In genomic region chr6:154510144-154510905, GRCh38 we compare ENCODE assay signal across 1 cellular context.
A peak's percentile ranks its signal among the peaks of the same experiment; 100 is the strongest.
TF ChIP-seq lines count a peak whose summit lies in the region.

Gene CNKSR3 (minus strand): TSS chr6:154510685. CDS start chr6:154510114, 571 bp downstream.

TF ChIP-seq in HepG2, 621 proteins besides CTCF, POLR2A, EP300 and RAD21 (continued from another document and continues in another):
- TF ChIP-seq FOSL2 (CRISPR knock-in tag; IDR thresholded peaks at IDR 0.05) (peak; percentile 52), ARNT2 (CRISPR knock-in tag; IDR thresholded peaks at IDR 0.05; ENCODE audit: low read depth) (peak; percentile 98), PAF1 (CRISPR knock-in tag; IDR thresholded peaks at IDR 0.05) (no peak), TERF1 (CRISPR knock-in tag; IDR thresholded peaks at IDR 0.05) (no peak; the same call in 1 of the 2 replicates), IKZF4 (CRISPR knock-in tag; IDR thresholded peaks at IDR 0.05; ENCODE audit: borderline replicate concordance, low read depth, not compliant biosample characterization) (peak; percentile 52), SIN3A (IDR thresholded peaks at IDR 0.05; ENCODE audit: borderline replicate concordance, low read depth, low read length) (peak; percentile 49), THAP9 (CRISPR knock-in tag; IDR thresholded peaks at IDR 0.05; ENCODE audit: borderline replicate concordance) (no peak), SP1 (IDR thresholded peaks at IDR 0.05) (no peak), SP1 (CRISPR knock-in tag; IDR thresholded peaks at IDR 0.05) (peak; percentile 78), KLF9 (CRISPR knock-in tag; IDR thresholded peaks at IDR 0.05; ENCODE audit: low read depth) (peak; percentile 78; the same call in 1 of the 2 replicates), CBFB (CRISPR knock-in tag; IDR thresholded peaks at IDR 0.05) (peak; percentile 65; the same call in 1 of the 2 replicates), ZNF713 (CRISPR knock-in tag; IDR thresholded peaks at IDR 0.05) (no peak), ATAD3A (CRISPR knock-in tag; IDR thresholded peaks at IDR 0.05) (no peak), CREB3 (CRISPR knock-in tag; IDR thresholded peaks at IDR 0.05) (no peak), ZNF234 (CRISPR knock-in tag; conservative IDR thresholded peaks at IDR 0.05) (peak; percentile 43; the same call in 1 of the 2 replicates), NR2F2 (IDR thresholded peaks at IDR 0.05; ENCODE audit: borderline replicate concordance, low read depth) (0 out of 2 replicates have a peak, but pooled peaks have one; percentile 21), ZMAT3 (CRISPR knock-in tag; conservative IDR thresholded peaks at IDR 0.05) (peak; percentile 84), MIER3 (CRISPR knock-in tag; IDR thresholded peaks at IDR 0.05; ENCODE audit: borderline replicate concordance) (no peak), SETDB1 (CRISPR knock-in tag; IDR thresholded peaks at IDR 0.05; ENCODE audit: borderline replicate concordance) (no peak), GABPB1 (CRISPR knock-in tag; IDR thresholded peaks at IDR 0.05) (peak; percentile 76), JUND (CRISPR knock-in tag; IDR thresholded peaks at IDR 0.05) (no peak), KDM1A (CRISPR knock-in tag; IDR thresholded peaks at IDR 0.05) (no peak), SRSF1 (optimal IDR thresholded peaks at IDR 0.05; ENCODE audit: low read depth, low read length) (no peak), ZNF674 (CRISPR knock-in tag; IDR thresholded peaks at IDR 0.05; ENCODE audit: low read depth) (0 out of 2 replicates have a peak, but pooled peaks have one; percentile 7), POLR2G (IDR thresholded peaks at IDR 0.05; ENCODE audit: low read depth, low read length) (peak; percentile 86), KDM3A (CRISPR knock-in tag; IDR thresholded peaks at IDR 0.05; ENCODE audit: low read depth) (peak; percentile 88), ISX (CRISPR knock-in tag; conservative IDR thresholded peaks at IDR 0.05) (no peak), ZNF607 (CRISPR knock-in tag; IDR thresholded peaks at IDR 0.05; ENCODE audit: borderline replicate concordance) (peak; percentile 55; the same call in 1 of the 2 replicates), ZC3H13 (CRISPR knock-in tag; IDR thresholded peaks at IDR 0.05) (no peak), RFX1 (IDR thresholded peaks at IDR 0.05) (no peak), ZNF652 (CRISPR knock-in tag; IDR thresholded peaks at IDR 0.05; ENCODE audit: borderline replicate concordance, low read depth) (peak; percentile 35; the same call in 1 of the 2 replicates), ARID2 (CRISPR knock-in tag; IDR thresholded peaks at IDR 0.05; ENCODE audit: borderline replicate concordance) (peak; percentile 78; the same call in 1 of the 2 replicates), ZNF274 (CRISPR knock-in tag; IDR thresholded peaks at IDR 0.05) (no peak; the same call in 1 of the 2 replicates), ZNF33B (CRISPR knock-in tag; IDR thresholded peaks at IDR 0.05) (peak; percentile 91; the same call in 1 of the 2 replicates), ATF4 (CRISPR knock-in tag; IDR thresholded peaks at IDR 0.05) (peak in 1 of 2 experiments; percentile 69; a peak in 2 of 4 replicates), ZNF670 (CRISPR knock-in tag; IDR thresholded peaks at IDR 0.05; ENCODE audit: borderline replicate concordance) (peak; percentile 69), MZF1 (CRISPR knock-in tag; IDR thresholded peaks at IDR 0.05; ENCODE audit: borderline replicate concordance) (no peak), ELF3 (CRISPR knock-in tag; IDR thresholded peaks at IDR 0.05) (peak; percentile 72; the same call in 1 of the 2 replicates), U2AF1 (optimal IDR thresholded peaks at IDR 0.05; ENCODE audit: low read depth, low read length) (no peak), ZNF570 (CRISPR knock-in tag; IDR thresholded peaks at IDR 0.05; ENCODE audit: borderline replicate concordance) (no peak), ZNF235 (CRISPR knock-in tag; IDR thresholded peaks at IDR 0.05; ENCODE audit: borderline replicate concordance) (peak; percentile 84; the same call in 1 of the 2 replicates), GPN1 (CRISPR knock-in tag; IDR thresholded peaks at IDR 0.05; ENCODE audit: borderline replicate concordance) (no peak), AGO1 (IDR thresholded peaks at IDR 0.05; ENCODE audit: low read depth, low read length, poor library complexity, severe bottlenecking) (no peak)
- TF ChIP-seq, protein P1, sequence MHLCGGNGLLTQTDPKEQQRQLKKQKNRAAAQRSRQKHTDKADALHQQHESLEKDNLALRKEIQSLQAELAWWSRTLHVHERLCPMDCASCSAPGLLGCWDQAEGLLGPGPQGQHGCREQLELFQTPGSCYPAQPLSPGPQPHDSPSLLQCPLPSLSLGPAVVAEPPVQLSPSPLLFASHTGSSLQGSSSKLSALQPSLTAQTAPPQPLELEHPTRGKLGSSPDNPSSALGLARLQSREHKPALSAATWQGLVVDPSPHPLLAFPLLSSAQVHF (CRISPR knock-in tag; IDR thresholded peaks at IDR 0.05): no peak
- TF ChIP-seq, protein P2, sequence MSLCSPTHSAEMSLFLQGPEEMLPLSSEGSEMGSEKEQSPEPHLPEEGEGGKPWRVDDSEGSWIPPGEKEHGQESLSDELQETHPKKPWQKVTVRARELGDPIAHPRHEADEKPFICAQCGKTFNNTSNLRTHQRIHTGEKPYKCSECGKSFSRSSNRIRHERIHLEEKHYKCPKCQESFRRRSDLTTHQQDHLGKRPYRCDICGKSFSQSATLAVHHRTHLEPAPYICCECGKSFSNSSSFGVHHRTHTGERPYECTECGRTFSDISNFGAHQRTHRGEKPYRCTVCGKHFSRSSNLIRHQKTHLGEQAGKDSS (CRISPR knock-in tag; IDR thresholded peaks at IDR 0.05; ENCODE audit: borderline replicate concordance, low read depth): peak; percentile 62; the same call in 1 of the 2 replicates
- TF ChIP-seq, protein P3, sequence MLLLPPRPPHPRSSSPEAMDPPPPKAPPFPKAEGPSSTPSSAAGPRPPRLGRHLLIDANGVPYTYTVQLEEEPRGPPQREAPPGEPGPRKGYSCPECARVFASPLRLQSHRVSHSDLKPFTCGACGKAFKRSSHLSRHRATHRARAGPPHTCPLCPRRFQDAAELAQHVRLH (CRISPR knock-in tag; IDR thresholded peaks at IDR 0.05; ENCODE audit: borderline replicate concordance, low read depth): peak; percentile 42; the same call in 1 of the 2 replicates
- TF ChIP-seq, protein P4, sequence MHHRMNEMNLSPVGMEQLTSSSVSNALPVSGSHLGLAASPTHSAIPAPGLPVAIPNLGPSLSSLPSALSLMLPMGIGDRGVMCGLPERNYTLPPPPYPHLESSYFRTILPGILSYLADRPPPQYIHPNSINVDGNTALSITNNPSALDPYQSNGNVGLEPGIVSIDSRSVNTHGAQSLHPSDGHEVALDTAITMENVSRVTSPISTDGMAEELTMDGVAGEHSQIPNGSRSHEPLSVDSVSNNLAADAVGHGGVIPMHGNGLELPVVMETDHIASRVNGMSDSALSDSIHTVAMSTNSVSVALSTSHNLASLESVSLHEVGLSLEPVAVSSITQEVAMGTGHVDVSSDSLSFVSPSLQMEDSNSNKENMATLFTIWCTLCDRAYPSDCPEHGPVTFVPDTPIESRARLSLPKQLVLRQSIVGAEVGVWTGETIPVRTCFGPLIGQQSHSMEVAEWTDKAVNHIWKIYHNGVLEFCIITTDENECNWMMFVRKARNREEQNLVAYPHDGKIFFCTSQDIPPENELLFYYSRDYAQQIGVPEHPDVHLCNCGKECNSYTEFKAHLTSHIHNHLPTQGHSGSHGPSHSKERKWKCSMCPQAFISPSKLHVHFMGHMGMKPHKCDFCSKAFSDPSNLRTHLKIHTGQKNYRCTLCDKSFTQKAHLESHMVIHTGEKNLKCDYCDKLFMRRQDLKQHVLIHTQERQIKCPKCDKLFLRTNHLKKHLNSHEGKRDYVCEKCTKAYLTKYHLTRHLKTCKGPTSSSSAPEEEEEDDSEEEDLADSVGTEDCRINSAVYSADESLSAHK (CRISPR knock-in tag; IDR thresholded peaks at IDR 0.05; ENCODE audit: borderline replicate concordance): 0 out of 2 replicates have a peak, but pooled peaks have one; percentile 74
- TF ChIP-seq, protein P5, sequence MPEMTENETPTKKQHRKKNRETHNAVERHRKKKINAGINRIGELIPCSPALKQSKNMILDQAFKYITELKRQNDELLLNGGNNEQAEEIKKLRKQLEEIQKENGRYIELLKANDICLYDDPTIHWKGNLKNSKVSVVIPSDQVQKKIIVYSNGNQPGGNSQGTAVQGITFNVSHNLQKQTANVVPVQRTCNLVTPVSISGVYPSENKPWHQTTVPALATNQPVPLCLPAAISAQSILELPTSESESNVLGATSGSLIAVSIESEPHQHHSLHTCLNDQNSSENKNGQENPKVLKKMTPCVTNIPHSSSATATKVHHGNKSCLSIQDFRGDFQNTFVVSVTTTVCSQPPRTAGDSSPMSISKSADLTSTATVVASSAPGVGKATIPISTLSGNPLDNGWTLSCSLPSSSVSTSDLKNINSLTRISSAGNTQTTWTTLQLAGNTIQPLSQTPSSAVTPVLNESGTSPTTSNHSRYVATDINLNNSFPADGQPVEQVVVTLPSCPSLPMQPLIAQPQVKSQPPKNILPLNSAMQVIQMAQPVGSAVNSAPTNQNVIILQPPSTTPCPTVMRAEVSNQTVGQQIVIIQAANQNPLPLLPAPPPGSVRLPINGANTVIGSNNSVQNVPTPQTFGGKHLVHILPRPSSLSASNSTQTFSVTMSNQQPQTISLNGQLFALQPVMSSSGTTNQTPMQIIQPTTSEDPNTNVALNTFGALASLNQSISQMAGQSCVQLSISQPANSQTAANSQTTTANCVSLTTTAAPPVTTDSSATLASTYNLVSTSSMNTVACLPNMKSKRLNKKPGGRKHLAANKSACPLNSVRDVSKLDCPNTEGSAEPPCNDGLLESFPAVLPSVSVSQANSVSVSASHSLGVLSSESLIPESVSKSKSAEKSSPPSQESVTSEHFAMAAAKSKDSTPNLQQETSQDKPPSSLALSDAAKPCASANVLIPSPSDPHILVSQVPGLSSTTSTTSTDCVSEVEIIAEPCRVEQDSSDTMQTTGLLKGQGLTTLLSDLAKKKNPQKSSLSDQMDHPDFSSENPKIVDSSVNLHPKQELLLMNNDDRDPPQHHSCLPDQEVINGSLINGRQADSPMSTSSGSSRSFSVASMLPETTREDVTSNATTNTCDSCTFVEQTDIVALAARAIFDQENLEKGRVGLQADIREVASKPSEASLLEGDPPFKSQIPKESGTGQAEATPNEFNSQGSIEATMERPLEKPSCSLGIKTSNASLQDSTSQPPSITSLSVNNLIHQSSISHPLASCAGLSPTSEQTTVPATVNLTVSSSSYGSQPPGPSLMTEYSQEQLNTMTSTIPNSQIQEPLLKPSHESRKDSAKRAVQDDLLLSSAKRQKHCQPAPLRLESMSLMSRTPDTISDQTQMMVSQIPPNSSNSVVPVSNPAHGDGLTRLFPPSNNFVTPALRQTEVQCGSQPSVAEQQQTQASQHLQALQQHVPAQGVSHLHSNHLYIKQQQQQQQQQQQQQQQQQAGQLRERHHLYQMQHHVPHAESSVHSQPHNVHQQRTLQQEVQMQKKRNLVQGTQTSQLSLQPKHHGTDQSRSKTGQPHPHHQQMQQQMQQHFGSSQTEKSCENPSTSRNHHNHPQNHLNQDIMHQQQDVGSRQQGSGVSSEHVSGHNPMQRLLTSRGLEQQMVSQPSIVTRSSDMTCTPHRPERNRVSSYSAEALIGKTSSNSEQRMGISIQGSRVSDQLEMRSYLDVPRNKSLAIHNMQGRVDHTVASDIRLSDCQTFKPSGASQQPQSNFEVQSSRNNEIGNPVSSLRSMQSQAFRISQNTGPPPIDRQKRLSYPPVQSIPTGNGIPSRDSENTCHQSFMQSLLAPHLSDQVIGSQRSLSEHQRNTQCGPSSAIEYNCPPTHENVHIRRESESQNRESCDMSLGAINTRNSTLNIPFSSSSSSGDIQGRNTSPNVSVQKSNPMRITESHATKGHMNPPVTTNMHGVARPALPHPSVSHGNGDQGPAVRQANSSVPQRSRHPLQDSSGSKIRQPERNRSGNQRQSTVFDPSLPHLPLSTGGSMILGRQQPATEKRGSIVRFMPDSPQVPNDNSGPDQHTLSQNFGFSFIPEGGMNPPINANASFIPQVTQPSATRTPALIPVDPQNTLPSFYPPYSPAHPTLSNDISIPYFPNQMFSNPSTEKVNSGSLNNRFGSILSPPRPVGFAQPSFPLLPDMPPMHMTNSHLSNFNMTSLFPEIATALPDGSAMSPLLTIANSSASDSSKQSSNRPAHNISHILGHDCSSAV (CRISPR knock-in tag; IDR thresholded peaks at IDR 0.05; ENCODE audit: borderline replicate concordance): no peak
